In the genomic region with DNA sequence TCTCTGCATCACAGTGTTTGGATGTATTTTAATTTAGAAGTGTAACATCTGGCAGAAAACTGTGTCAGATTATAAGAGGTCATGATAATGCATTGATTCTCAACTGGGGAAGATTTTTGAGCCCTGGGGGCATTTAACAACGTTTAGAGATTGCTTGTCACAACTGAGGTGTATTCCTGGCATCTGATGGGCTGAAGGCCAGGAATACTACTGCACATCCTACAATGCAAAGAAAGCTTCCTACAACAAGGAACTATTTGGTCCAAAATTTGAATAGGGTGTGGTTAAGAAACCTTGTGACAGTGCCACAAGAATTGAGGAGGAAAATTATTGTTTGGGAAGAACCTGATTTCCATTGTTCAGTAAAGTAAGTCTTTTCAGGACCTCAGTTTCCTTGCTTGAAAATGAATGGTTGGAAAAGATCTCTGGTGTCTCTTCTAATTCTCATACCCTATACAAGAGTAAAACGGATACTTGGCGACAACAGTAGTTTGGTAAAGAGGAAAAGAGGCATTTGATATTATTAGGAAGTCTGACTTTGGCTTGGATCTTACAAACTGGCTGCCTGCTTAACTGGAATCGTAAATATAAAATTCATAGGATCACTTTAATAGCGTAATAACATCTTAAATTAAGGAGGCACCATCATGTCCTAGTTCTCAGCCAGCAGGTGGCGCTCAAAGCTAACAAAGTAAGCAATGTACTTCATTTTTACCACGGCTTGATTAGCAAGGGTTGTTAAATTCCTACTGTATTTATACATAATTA, we compare ENCODE assay signal across 8 cellular contexts. TPM values are rescaled to one million over a fixed set of nuclear protein-coding genes. Genes with fewer than 3 reads are reported as not detected.
DNase-seq lines count a peak whose midpoint lies in the region; ATAC-seq and TF ChIP-seq lines count a peak whose summit lies in the region.

No MANE protein-coding gene starts in this region.

- H3K4me1 ChIP-seq in CD4-positive, CD25-positive, alpha-beta regulatory T cell (ENCODE audit: control insufficient read depth, insufficient read depth, low read length, poor library complexity, severe bottlenecking) = no peaks in the 10 kb centered on the region
- peaks cover 0 to 3% (median 0%) of the 10 kb centered on the region in 4 donors for H3K4me1 ChIP-seq in liver (ENCODE audit: control insufficient read depth in 4 of 4, insufficient read depth in 4 of 4, low read length in 3 of 4)

- no peak overlapping the region for H3K4me3 Mint-ChIP-seq in CD4-positive, CD25-positive, alpha-beta regulatory T cell
- no peak overlapping the region for H3K4me3 Mint-ChIP-seq in activated CD4-positive, alpha-beta T cell treated with anti-CD3 and anti-CD28 coated beads, Interleukin-2, amount 10 ng/mL, durations not matched to agents 24 days and 14 days

- H3K9ac ChIP-seq in liver (ENCODE audit: low read depth in 1 of 2, low read length in 2 of 2) = no peak overlapping the region

- H3K9me3 ChIP-seq in CD4-positive, CD25-positive, alpha-beta regulatory T cell (ENCODE audit: control insufficient read depth in 2 of 2, low read length in 2 of 2) = no peaks in the 10 kb centered on the region
- no peaks in the 10 kb centered on the region for H3K9me3 ChIP-seq in liver (ENCODE audit: control insufficient read depth in 4 of 4, low read length in 3 of 4)

- H3K27me3 Mint-ChIP-seq in CD4-positive, CD25-positive, alpha-beta regulatory T cell = peaks cover 48% of the 10 kb centered on the region
- H3K27me3 Mint-ChIP-seq in activated CD4-positive, alpha-beta T cell treated with anti-CD3 and anti-CD28 coated beads, Interleukin-2, amount 10 ng/mL, durations not matched to agents 24 days and 14 days = peaks cover 38% of the 10 kb centered on the region

- intact Hi-C loops in activated CD4-positive, alpha-beta T cell treated with anti-CD3 and anti-CD28 coated beads, Interleukin-2, amount 10 ng/mL, durations not matched to agents 24 days and 14 days (cut with micrococcal nuclease) = loop anchor here (1.0 to 5.0 kb wide), 3 partner anchors 632 to 1241 kb away; no protein-coding TSS in a partner anchor

- peak; percentile 95 to 96 for TF ChIP-seq RAD21 in liver (IDR thresholded peaks at IDR 0.05)

- no peak overlapping the region for H3K4me3 ChIP-seq in CD4-positive, CD25-positive, alpha-beta regulatory T cell (ENCODE audit: low read depth, low read length)
- H3K4me3 ChIP-seq in coronary artery = no peak overlapping the region
- no peak overlapping the region for H3K4me3 ChIP-seq in liver (ENCODE audit: low read depth in 1 of 3, low read length in 3 of 3)

- H3K27ac ChIP-seq in CD4-positive, CD25-positive, alpha-beta regulatory T cell (ENCODE audit: insufficient read depth, low read length, poor library complexity, severe bottlenecking) = no peak overlapping the region
- H3K27ac ChIP-seq in coronary artery (no peak overlapping the region), liver (ENCODE audit: low read depth in 1 of 2, low read length in 2 of 2) (no peak overlapping the region)

- H3K4me1 Mint-ChIP-seq in CD4-positive, CD25-positive, alpha-beta regulatory T cell = peaks cover 9 to 29% (median 16%) of the 10 kb centered on the region in 4 donors
- peaks cover 19% of the 10 kb centered on the region for H3K4me1 Mint-ChIP-seq in activated CD4-positive, alpha-beta T cell treated with anti-CD3 and anti-CD28 coated beads, Interleukin-2, amount 10 ng/mL, durations not matched to agents 24 days and 14 days

- no peaks in the 10 kb centered on the region for H3K36me3 ChIP-seq in CD4-positive, CD25-positive, alpha-beta regulatory T cell (ENCODE audit: control insufficient read depth, insufficient read depth, low read length)
- H3K36me3 ChIP-seq in liver (ENCODE audit: control insufficient read depth in 4 of 4, insufficient read depth in 3 of 4, low read depth in 1 of 4, low read length in 3 of 4) = no peaks in the 10 kb centered on the region

- peaks cover 11% of the 10 kb centered on the region for H3K27me3 ChIP-seq in CD4-positive, CD25-positive, alpha-beta regulatory T cell (ENCODE audit: control insufficient read depth, insufficient read depth, low read length)
- no peaks in the 10 kb centered on the region for H3K27me3 ChIP-seq in liver (ENCODE audit: control insufficient read depth in 4 of 4, insufficient read depth in 4 of 4, low read length in 3 of 4)

- H3K36me3 Mint-ChIP-seq in CD4-positive, CD25-positive, alpha-beta regulatory T cell = no peaks in the 10 kb centered on the region
- no peaks in the 10 kb centered on the region for H3K36me3 Mint-ChIP-seq in activated CD4-positive, alpha-beta T cell treated with anti-CD3 and anti-CD28 coated beads, Interleukin-2, amount 10 ng/mL, durations not matched to agents 24 days and 14 days (ENCODE audit: low read depth)

- ATAC-seq in CD4-positive, CD25-positive, alpha-beta regulatory T cell (ENCODE audit: low read depth in 2 of 2) = peak in 1 of 2 donors; percentile 46
- ATAC-seq in GM21367 (IDR thresholded peaks at IDR 0.05; ENCODE audit: unreplicated experiment) = no peak

- DNase-seq in CD4-positive, CD25-positive, alpha-beta regulatory T cell = peak; percentile 69 to 88 (median 73)
- DNase-seq in HCEC 1CT (peak; percentile 68), NCI-H446 treated with DMSO at 0.1 percent for 48 hours (lab: John Stamatoyannopoulos, UW) (peak; percentile 41), coronary artery (ENCODE audit: low spot score) (no peak)
- DNase-seq in activated CD4-positive, alpha-beta T cell treated with anti-CD3 and anti-CD28 coated beads, Interleukin-2, amount 10 ng/mL, durations not matched to agents 24 days and 14 days = peak; percentile 91
- peak; percentile 72 to 85 for DNase-seq in stimulated activated CD4-positive, alpha-beta T cell treated with anti-CD3 and anti-CD28 coated beads, Interleukin-4, amount 100 ng/mL, for 48 hours (ENCODE audit: low read depth in 2 of 2)

- 8% methylated on average over 7 of the region's 7 CpGs for WGBS in liver

- TF ChIP-seq CTCF in coronary artery (IDR thresholded peaks at IDR 0.05) (peak; percentile 75), liver (IDR thresholded peaks at IDR 0.05; ENCODE audit: low read depth, low read length, missing input control) (peak; percentile 91)

- H3K27ac Mint-ChIP-seq in CD4-positive, CD25-positive, alpha-beta regulatory T cell = no peak overlapping the region
- H3K27ac Mint-ChIP-seq in activated CD4-positive, alpha-beta T cell treated with anti-CD3 and anti-CD28 coated beads, Interleukin-2, amount 10 ng/mL, durations not matched to agents 24 days and 14 days = no peak overlapping the region

- H3K9me3 Mint-ChIP-seq in CD4-positive, CD25-positive, alpha-beta regulatory T cell = no peaks in the 10 kb centered on the region
- H3K9me3 Mint-ChIP-seq in activated CD4-positive, alpha-beta T cell treated with anti-CD3 and anti-CD28 coated beads, Interleukin-2, amount 10 ng/mL, durations not matched to agents 24 days and 14 days = no peaks in the 10 kb centered on the region

TF ChIP-seq in liver, 16 proteins besides CTCF, POLR2A, EP300 and RAD21 (continues in another document):
- TF ChIP-seq HNF4A (conservative IDR thresholded peaks at IDR 0.05) = no peak
- TF ChIP-seq EGR1 (IDR thresholded peaks at IDR 0.05; ENCODE audit: low read depth in 2 of 2) = no peak
- TF ChIP-seq, protein P1, sequence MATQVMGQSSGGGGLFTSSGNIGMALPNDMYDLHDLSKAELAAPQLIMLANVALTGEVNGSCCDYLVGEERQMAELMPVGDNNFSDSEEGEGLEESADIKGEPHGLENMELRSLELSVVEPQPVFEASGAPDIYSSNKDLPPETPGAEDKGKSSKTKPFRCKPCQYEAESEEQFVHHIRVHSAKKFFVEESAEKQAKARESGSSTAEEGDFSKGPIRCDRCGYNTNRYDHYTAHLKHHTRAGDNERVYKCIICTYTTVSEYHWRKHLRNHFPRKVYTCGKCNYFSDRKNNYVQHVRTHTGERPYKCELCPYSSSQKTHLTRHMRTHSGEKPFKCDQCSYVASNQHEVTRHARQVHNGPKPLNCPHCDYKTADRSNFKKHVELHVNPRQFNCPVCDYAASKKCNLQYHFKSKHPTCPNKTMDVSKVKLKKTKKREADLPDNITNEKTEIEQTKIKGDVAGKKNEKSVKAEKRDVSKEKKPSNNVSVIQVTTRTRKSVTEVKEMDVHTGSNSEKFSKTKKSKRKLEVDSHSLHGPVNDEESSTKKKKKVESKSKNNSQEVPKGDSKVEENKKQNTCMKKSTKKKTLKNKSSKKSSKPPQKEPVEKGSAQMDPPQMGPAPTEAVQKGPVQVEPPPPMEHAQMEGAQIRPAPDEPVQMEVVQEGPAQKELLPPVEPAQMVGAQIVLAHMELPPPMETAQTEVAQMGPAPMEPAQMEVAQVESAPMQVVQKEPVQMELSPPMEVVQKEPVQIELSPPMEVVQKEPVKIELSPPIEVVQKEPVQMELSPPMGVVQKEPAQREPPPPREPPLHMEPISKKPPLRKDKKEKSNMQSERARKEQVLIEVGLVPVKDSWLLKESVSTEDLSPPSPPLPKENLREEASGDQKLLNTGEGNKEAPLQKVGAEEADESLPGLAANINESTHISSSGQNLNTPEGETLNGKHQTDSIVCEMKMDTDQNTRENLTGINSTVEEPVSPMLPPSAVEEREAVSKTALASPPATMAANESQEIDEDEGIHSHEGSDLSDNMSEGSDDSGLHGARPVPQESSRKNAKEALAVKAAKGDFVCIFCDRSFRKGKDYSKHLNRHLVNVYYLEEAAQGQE (IDR thresholded peaks at IDR 0.05) = no peak
- TF ChIP-seq SP1 (IDR thresholded peaks at IDR 0.05) = no peak
- TF ChIP-seq TAF1 (conservative IDR thresholded peaks at IDR 0.05) = no peak
- TF ChIP-seq JUND (IDR thresholded peaks at IDR 0.05) = no peak
- TF ChIP-seq, protein P2, sequence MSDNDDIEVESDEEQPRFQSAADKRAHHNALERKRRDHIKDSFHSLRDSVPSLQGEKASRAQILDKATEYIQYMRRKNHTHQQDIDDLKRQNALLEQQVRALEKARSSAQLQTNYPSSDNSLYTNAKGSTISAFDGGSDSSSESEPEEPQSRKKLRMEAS (IDR thresholded peaks at IDR 0.05) = no peak
- no peak for TF ChIP-seq HNF4G (IDR thresholded peaks at IDR 0.05)
- TF ChIP-seq, protein P3, sequence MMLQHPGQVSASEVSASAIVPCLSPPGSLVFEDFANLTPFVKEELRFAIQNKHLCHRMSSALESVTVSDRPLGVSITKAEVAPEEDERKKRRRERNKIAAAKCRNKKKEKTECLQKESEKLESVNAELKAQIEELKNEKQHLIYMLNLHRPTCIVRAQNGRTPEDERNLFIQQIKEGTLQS (IDR thresholded peaks at IDR 0.05) = no peak
- no peak for TF ChIP-seq NR2F2 (IDR thresholded peaks at IDR 0.05)
- no peak for TF ChIP-seq YY1 (IDR thresholded peaks at IDR 0.05)
- no peak for TF ChIP-seq RXRA (IDR thresholded peaks at IDR 0.05)
- no peak for TF ChIP-seq FOXA1 (IDR thresholded peaks at IDR 0.05)

RNA-seq across cellular contexts. Expression of a gene that starts 4.3 kb away (rescaled TPM):
- not detected for total RNA-seq in CD4-positive, CD25-positive, alpha-beta regulatory T cell
- polyA plus RNA-seq in CD4-positive, CD25-positive, alpha-beta regulatory T cell = not detected
- total RNA-seq in activated CD4-positive, alpha-beta T cell treated with anti-CD3 and anti-CD28 coated beads, Interleukin-2, amount 10 ng/mL, durations not matched to agents 24 days and 14 days = 0.07 and 0.19 TPM in 2 replicates
- not detected for total RNA-seq in liver
- not detected for polyA plus RNA-seq in liver
